22 cellular contexts compared by ENCODE assay signal in genomic region chr3:55630280-55630920, GRCh38.
DNase-seq lines count a peak whose midpoint lies in the region; ATAC-seq and TF ChIP-seq lines count a peak whose summit lies in the region.
"Had no signal": no experiment of that assay in that cellular context is flagged by ENCODE, and none has a peak within 500 bp of the region (broad histone marks: within the 10 kb centered on the region; RNA-seq: fewer than 3 reads in every experiment).

No MANE protein-coding gene starts in this region.

- no peaks in the 10 kb centered on the region for H3K36me3 ChIP-seq in GM23338 (ENCODE audit: insufficient read depth)
- no peaks in the 10 kb centered on the region for H3K36me3 ChIP-seq in mucosa of rectum (ENCODE audit: control insufficient read depth in 2 of 2, insufficient read depth in 2 of 2, low read length in 2 of 2)
- H3K36me3 ChIP-seq in PC-3 (ENCODE audit: low read depth, low read length), result no peaks in the 10 kb centered on the region
- H3K36me3 ChIP-seq in HAP-1 (replicated peaks), result no peaks in the 10 kb centered on the region
- H3K36me3 ChIP-seq: SJCRH30 had no signal

- no peak overlapping the region for H3K9ac ChIP-seq in mucosa of rectum (ENCODE audit: low read depth in 1 of 2, low read length in 2 of 2)
- no peak overlapping the region for H3K9ac ChIP-seq in PC-3 (ENCODE audit: low read length)
- H3K9ac ChIP-seq: KMS-11 had no signal

- no peaks in the 10 kb centered on the region for H3K79me2 ChIP-seq in GM23338 (replicated peaks; ENCODE audit: insufficient read depth)
- H3K79me2 ChIP-seq in PC-3 (ENCODE audit: low read length), result no peaks in the 10 kb centered on the region

- intact Hi-C loops in PC-3 (cut with micrococcal nuclease), result no loop called here

- H4K20me1 ChIP-seq in GM23338 (replicated peaks; ENCODE audit: insufficient read depth), result no peaks in the 10 kb centered on the region
- H4K20me1 ChIP-seq in PC-3 (ENCODE audit: low read length), result no peaks in the 10 kb centered on the region

- H3K9me3 Mint-ChIP-seq in GM23338 (no peaks in the 10 kb centered on the region), glutamatergic neuron (ENCODE audit: unreplicated experiment) (no peaks in the 10 kb centered on the region)

- H3K27me3 ChIP-seq in GM23338 (ENCODE audit: insufficient read depth), result no peaks in the 10 kb centered on the region
- H3K27me3 ChIP-seq in mucosa of rectum (ENCODE audit: control insufficient read depth in 2 of 2, insufficient read depth in 2 of 2, low read length in 2 of 2), result no peaks in the 10 kb centered on the region
- H3K27me3 ChIP-seq in PC-3 (ENCODE audit: low read length), result no peaks in the 10 kb centered on the region
- no peaks in the 10 kb centered on the region for H3K27me3 ChIP-seq in HAP-1 (ENCODE audit: low read depth)
- H3K27me3 ChIP-seq: SJCRH30 had no signal

- H3K4me2 ChIP-seq in GM23338 (no peak overlapping the region), PC-3 (ENCODE audit: low read length) (no peak overlapping the region)
- H3K4me2 ChIP-seq: A549, KMS-11 had no signal

- H3F3A ChIP-seq in GM23338 (replicated peaks; ENCODE audit: low read depth) (no peaks in the 10 kb centered on the region), PC-3 (ENCODE audit: low read length, unreplicated experiment) (no peaks in the 10 kb centered on the region)

- no peak; a peak in 1 of 4 replicates for TF ChIP-seq CTCF in GM23338 (conservative IDR thresholded peaks at IDR 0.05; ENCODE audit: low read depth in 2 of 2)
- peak; percentile 11 for TF ChIP-seq CTCF in glutamatergic neuron (IDR thresholded peaks at IDR 0.05; ENCODE audit: partially characterized antibody, unreplicated experiment)
- TF ChIP-seq CTCF in PC-3 (conservative IDR thresholded peaks at IDR 0.05; ENCODE audit: low read depth, low read length), result no peak

- H3K27me3 Mint-ChIP-seq in GM23338 (ENCODE audit: insufficient read depth, low read depth, poor library complexity), result peaks cover 2% of the 10 kb centered on the region
- H3K27me3 Mint-ChIP-seq in glutamatergic neuron (ENCODE audit: unreplicated experiment), result peaks cover 2% of the 10 kb centered on the region
- H3K27me3 Mint-ChIP-seq: B cell had no signal

- BruUV-seq in PC-3 (replicated peaks; lab: Mats Ljungman, UMichigan), result no TSS peak

- in situ Hi-C loops in HAP-1 (cut with MboI; ENCODE audit: low sequenced_read_pairs), result no loop called here

- no peaks in the 10 kb centered on the region for H3K4me1 ChIP-seq in GM23338 (ENCODE audit: insufficient read depth)
- peaks cover 10 to 14% of the 10 kb centered on the region in 2 donors for H3K4me1 ChIP-seq in mucosa of rectum (ENCODE audit: control insufficient read depth in 2 of 2, insufficient read depth in 2 of 2, low read length in 2 of 2)
- H3K4me1 ChIP-seq in PC-3 (ENCODE audit: insufficient read depth, low read length), result no peaks in the 10 kb centered on the region
- H3K4me1 ChIP-seq in HAP-1, result peaks cover 14% of the 10 kb centered on the region
- H3K4me1 ChIP-seq: A549, SJCRH30 had no signal

- H3K9me2 ChIP-seq in GM23338 (ENCODE audit: insufficient read depth) (peaks cover 14% of the 10 kb centered on the region), PC-3 (replicated peaks; ENCODE audit: low read length) (no peaks in the 10 kb centered on the region)

- ATAC-seq in GM23338 (peak; percentile 65), PC-3 (no peak)
- ATAC-seq: A549, HCT116, Panc1 had no signal

- DNase-seq in GM23338 (ENCODE audit: low spot score) (peak; percentile 41), LoVo (ENCODE audit: low spot score) (peak; percentile 60), glutamatergic neuron (no peak), T-helper 1 cell (no peak), cortex of kidney (lab: John Stamatoyannopoulos, UW) (no peak), PC-3 (no peak), HAP-1 (ENCODE audit: low spot score in 2 of 2) (no peak)
- DNase-seq: IMR-90; NCI-H1694; NCI-H2081; NCI-H2171; NCI-H345; NCI-H524; NCI-H774; NK-92 treated with Interleukin-12 subunit alpha and Interleukin-12 subunit beta, amount 100 ng/mL, for 24 hours; SJCRH30 had no signal

- POLR2A ChIA-PET in PC-3 (lab: Charles Lee; ENCODE audit: unreplicated experiment), result no interaction called here

- no peak overlapping the region for H3K27ac Mint-ChIP-seq in GM23338
- H3K27ac Mint-ChIP-seq in glutamatergic neuron (ENCODE audit: unreplicated experiment), result no peak overlapping the region
- H3K27ac Mint-ChIP-seq: B cell had no signal

- H2AFZ ChIP-seq in GM23338 (no peak overlapping the region), PC-3 (ENCODE audit: low read length) (no peak overlapping the region)

- H3K4me1 Mint-ChIP-seq in GM23338 (peaks cover 9% of the 10 kb centered on the region), glutamatergic neuron (ENCODE audit: low read depth, unreplicated experiment) (no peaks in the 10 kb centered on the region)
- H3K4me1 Mint-ChIP-seq: B cell had no signal

- H3K9me3 ChIP-seq in mucosa of rectum (ENCODE audit: control insufficient read depth in 2 of 2, low read length in 2 of 2) (no peaks in the 10 kb centered on the region), PC-3 (ENCODE audit: low read length) (no peaks in the 10 kb centered on the region), HAP-1 (no peaks in the 10 kb centered on the region)
- H3K9me3 ChIP-seq: A549, SJCRH30 had no signal

- H3K4me3 ChIP-seq in GM23338 (no peak overlapping the region), mucosa of rectum (ENCODE audit: low read length in 2 of 2) (no peak overlapping the region), PC-3 (ENCODE audit: low read length) (no peak overlapping the region), HAP-1 (no peak overlapping the region)
- H3K4me3 ChIP-seq: A549, SJCRH30 had no signal

- H3K4me3 Mint-ChIP-seq in GM23338 (no peak overlapping the region), glutamatergic neuron (ENCODE audit: unreplicated experiment) (no peak overlapping the region)
- H3K4me3 Mint-ChIP-seq: B cell had no signal

- H3K36me3 Mint-ChIP-seq in GM23338 (ENCODE audit: low read depth) (no peaks in the 10 kb centered on the region), glutamatergic neuron (ENCODE audit: unreplicated experiment) (no peaks in the 10 kb centered on the region)

- CTCF ChIA-PET in PC-3 (lab: Charles Lee), result no interaction called here

- H3K27ac ChIP-seq in GM23338 (ENCODE audit: low read depth) (no peak overlapping the region), mucosa of rectum (ENCODE audit: low read depth in 2 of 2, low read length in 2 of 2) (peak overlapping the region; percentile 45 to 75), PC-3 (ENCODE audit: low read length) (no peak overlapping the region)
- H3K27ac ChIP-seq: A549, KMS-11, SJCRH30 had no signal

TF ChIP-seq in GM23338, 12 proteins besides CTCF, POLR2A, EP300 and RAD21 (continues in another document):
- TF ChIP-seq STAT1 (IDR thresholded peaks at IDR 0.05; ENCODE audit: unreplicated experiment) (no peak), REST (IDR thresholded peaks at IDR 0.05; ENCODE audit: unreplicated experiment) (no peak), CREB1 (CRISPR knock-in tag; IDR thresholded peaks at IDR 0.05; ENCODE audit: low read depth) (no peak)

Comparison
In these comparisons a context has a peak if more than half of its experiments do, and no peak if none do; other contexts are left out.
1. DNase-seq: peak in GM23338 (single experiment) and LoVo (single experiment); none in glutamatergic neuron (single experiment), T-helper 1 cell (0 of 5), cortex of kidney (single experiment), PC-3 (single experiment) and HAP-1 (0 of 2).
2. H3K27ac ChIP-seq: peak in mucosa of rectum (2 of 2); none in GM23338 (single experiment) and PC-3 (single experiment).